In the genomic region with DNA sequence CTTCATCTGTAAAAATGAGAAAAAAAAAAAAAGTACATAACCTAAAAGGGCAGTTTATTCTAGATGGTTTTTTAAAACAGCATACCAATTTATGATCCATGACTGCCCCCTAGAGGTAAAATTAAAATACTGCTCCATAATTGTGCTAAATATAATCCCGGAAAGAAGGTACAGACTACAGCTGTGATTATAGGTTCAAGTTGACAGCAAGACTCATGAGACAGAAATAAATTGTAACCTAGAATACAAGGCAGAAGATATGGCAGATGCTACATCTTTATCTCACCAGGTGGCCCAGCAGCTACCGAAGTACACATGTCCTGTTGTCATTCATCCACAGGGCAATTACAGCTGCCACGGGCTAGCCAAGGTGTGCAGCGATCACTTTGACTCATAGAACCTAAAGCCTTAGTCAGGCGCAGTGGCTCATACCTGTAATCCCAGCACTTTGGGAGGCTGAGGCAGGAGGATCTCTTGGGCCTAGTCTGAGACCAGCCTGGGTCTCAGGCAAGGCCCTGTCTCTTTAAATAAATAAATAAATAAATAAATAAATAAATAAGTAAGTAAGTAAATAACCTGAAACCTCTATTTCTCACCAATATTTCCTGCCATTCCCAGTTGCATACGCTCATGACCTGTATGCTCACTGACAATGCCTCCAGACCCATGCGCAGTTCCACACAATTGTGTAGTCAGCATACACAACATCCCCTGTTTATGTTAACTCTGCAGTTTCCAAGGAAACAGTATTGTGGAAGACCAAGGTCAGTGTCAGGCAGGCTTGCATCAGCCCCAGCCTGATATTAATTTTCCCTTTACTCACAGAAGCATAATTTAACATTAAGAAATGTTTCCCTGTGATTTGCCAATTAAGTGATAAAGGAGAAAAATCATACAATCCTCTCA, we compare ENCODE assay signal across 8 cellular contexts. TPM values are rescaled to one million over a fixed set of nuclear protein-coding genes. Genes with fewer than 3 reads are reported as not detected.
DNase-seq lines count a peak whose midpoint lies in the region; ATAC-seq and TF ChIP-seq lines count a peak whose summit lies in the region.

No MANE protein-coding gene starts in this region.

- no peak overlapping the region for H3K27ac Mint-ChIP-seq in MCF 10A (ENCODE audit: low read depth, unreplicated experiment)

- CTCF ChIA-PET in MCF 10A (lab: Yijun Ruan, JAX) = interaction anchor here (0.6 to 2.2 kb wide), 21 partner anchors 9 to 1849 kb away, joined by 3 to 23 read pairs (median 3); partner anchors contain the start of gene PPIE

- TF ChIP-seq POLR2A in transverse colon (IDR thresholded peaks at IDR 0.05) = no peak

- no peak overlapping the region for H3K27ac ChIP-seq in transverse colon

- ATAC-seq in GM18502 (IDR thresholded peaks at IDR 0.05; ENCODE audit: poor library complexity, unreplicated experiment) (no peak), GM19328 (IDR thresholded peaks at IDR 0.05; ENCODE audit: unreplicated experiment) (no peak)

- peak; percentile 50 for TF ChIP-seq CTCF in MCF 10A (IDR thresholded peaks at IDR 0.05; ENCODE audit: unreplicated experiment)
- peak; percentile 65 to 80 (median 78) for TF ChIP-seq CTCF in transverse colon (IDR thresholded peaks at IDR 0.05)

- no peaks in the 10 kb centered on the region for H3K4me1 Mint-ChIP-seq in MCF 10A (ENCODE audit: insufficient read depth, unreplicated experiment)

- no peaks in the 10 kb centered on the region for H3K36me3 ChIP-seq in transverse colon

- intact Hi-C loops in MCF 10A (cut with micrococcal nuclease) = loop anchor here (1.0 to 10.0 kb wide), 4 partner anchors 68 to 622 kb away; no protein-coding TSS in a partner anchor
- intact Hi-C loops in transverse colon (cut with DNase I; ENCODE audit: low total_unique reads) = loop anchor here (5.0 kb wide), 2 partner anchors 113 to 1788 kb away; no protein-coding TSS in a partner anchor

- in situ Hi-C loops in transverse colon (cut with MboI; ENCODE audit: low pct_ligation_motif_present in 1 of 4, low pct_unique_long_range_greater_than_20kb in 1 of 4, low sequenced_read_pairs in 3 of 4) = loop anchor here in 2 of 4 donors (10.0 kb wide), 1 partner anchor 116 kb away; no protein-coding TSS in a partner anchor

- H3K4me1 ChIP-seq in transverse colon = peaks cover 0 to 3% (median 0%) of the 10 kb centered on the region in 4 donors

- no peaks in the 10 kb centered on the region for H3K9me3 Mint-ChIP-seq in MCF 10A (ENCODE audit: unreplicated experiment)

- no peaks in the 10 kb centered on the region for H3K36me3 Mint-ChIP-seq in MCF 10A (ENCODE audit: insufficient read depth, unreplicated experiment)

- WGBS in transverse colon (ENCODE audit: low coverage in 1 of 2), 2 donors = 41 to 46% methylated on average over 3 to 7 of the region's 7 CpGs

- no peaks in the 10 kb centered on the region for H3K9me3 ChIP-seq in transverse colon

- TF ChIP-seq EP300 in transverse colon (IDR thresholded peaks at IDR 0.05; ENCODE audit: low read depth) = no peak

- H3K27me3 Mint-ChIP-seq in MCF 10A (ENCODE audit: insufficient read depth, unreplicated experiment) = peaks cover 39% of the 10 kb centered on the region

- H3K4me3 Mint-ChIP-seq in MCF 10A (ENCODE audit: unreplicated experiment) = no peak overlapping the region

- peaks cover 70% of the 10 kb centered on the region for H3K27me3 ChIP-seq in transverse colon

- BruUV-seq in MCF 10A (replicated peaks; lab: Mats Ljungman, UMichigan) = no TSS peak

- no peak overlapping the region for H3K4me3 ChIP-seq in transverse colon

- POLR2A ChIA-PET in MCF 10A (lab: Yijun Ruan, JAX) = interaction anchor here (0.6 to 1.5 kb wide), 4 partner anchors 18 to 336 kb away, joined by 3 to 10 read pairs (median 4); partner anchors contain the start of gene PPIE

- peak; percentile 32 for DNase-seq in D341Med (ENCODE audit: low spot score)
- DNase-seq in HT1080 (ENCODE audit: low read depth) = peak; percentile 55
- DNase-seq in NCI-H82 (lab: John Stamatoyannopoulos, UW) = peak; percentile 80
- peak; percentile 76 for DNase-seq in MCF 10A (ENCODE audit: unreplicated experiment)
- peak; percentile 32 for DNase-seq in kidney glomerular epithelial cell (lab: John Stamatoyannopoulos, UW)
- no peak for DNase-seq in transverse colon

RNA-seq across cellular contexts. Expression of gene PPIE, which starts 18.3 kb away (rescaled TPM):
- 32.3 and 32.4 TPM in 2 replicates for total RNA-seq in HT1080 (2014; rRNA removed; shearing (Covaris generic))
- 58.6 and 59.1 TPM in 2 replicates for polyA plus RNA-seq in HT1080 (2015; cell fraction: cytosol; rRNA removed)
- 74.0 and 74.3 TPM in 2 replicates for polyA plus RNA-seq in HT1080 (2015; cell fraction: nucleus; rRNA removed)
- 44.8 and 45.8 TPM in 2 replicates for total RNA-seq in MCF 10A (2022)
- 10 to 100 TPM in 3 of 4 donors, 1 to 10 TPM in 1; 9.8 to 43.3 (median 23.5) TPM for total RNA-seq in transverse colon

RNA-seq across cellular contexts. Expression of gene HPCAL4, which starts 29.1 kb away (rescaled TPM):
- not detected in 2 replicates for total RNA-seq in HT1080 (2014; rRNA removed; shearing (Covaris generic))
- 0.01 and 0.09 TPM in 2 replicates for polyA plus RNA-seq in HT1080 (2015; cell fraction: cytosol; rRNA removed)
- polyA plus RNA-seq in HT1080 (2015; cell fraction: nucleus; rRNA removed) = not detected in 2 replicates
- total RNA-seq in MCF 10A (2022) = not detected in 2 replicates
- total RNA-seq in transverse colon = under 1 TPM in 2 of 4 donors, not detected in 2; 0.14 to 0.16 TPM

RNA-seq across cellular contexts. Expression of gene NT5C1A, which starts 48.4 kb away (rescaled TPM):
- total RNA-seq in HT1080 (2014; rRNA removed; shearing (Covaris generic)) = not detected in 2 replicates
- not detected in 2 replicates for polyA plus RNA-seq in HT1080 (2015; cell fraction: cytosol; rRNA removed)
- polyA plus RNA-seq in HT1080 (2015; cell fraction: nucleus; rRNA removed) = not detected in 2 replicates
- not detected in 2 replicates for total RNA-seq in MCF 10A (2022)
- total RNA-seq in transverse colon = not detected

RNA-seq across cellular contexts. Expression of gene OXCT2, which starts 50.8 kb away (rescaled TPM):
- not detected in 2 replicates for total RNA-seq in HT1080 (2014; rRNA removed; shearing (Covaris generic))
- polyA plus RNA-seq in HT1080 (2015; cell fraction: cytosol; rRNA removed) = 0.13 TPM in 1 of 2 replicates, not detected in the other
- polyA plus RNA-seq in HT1080 (2015; cell fraction: nucleus; rRNA removed) = 0.08 and 0.23 TPM in 2 replicates
- total RNA-seq in MCF 10A (2022) (not detected in 2 replicates), transverse colon (10 to 100 TPM in 1 of 4 donors, 1 to 10 TPM in 2, under 1 TPM in 1; 0.40 to 10.8 (median 6.2) TPM)
